19 cellular contexts compared by ENCODE assay signal in the genomic region with DNA sequence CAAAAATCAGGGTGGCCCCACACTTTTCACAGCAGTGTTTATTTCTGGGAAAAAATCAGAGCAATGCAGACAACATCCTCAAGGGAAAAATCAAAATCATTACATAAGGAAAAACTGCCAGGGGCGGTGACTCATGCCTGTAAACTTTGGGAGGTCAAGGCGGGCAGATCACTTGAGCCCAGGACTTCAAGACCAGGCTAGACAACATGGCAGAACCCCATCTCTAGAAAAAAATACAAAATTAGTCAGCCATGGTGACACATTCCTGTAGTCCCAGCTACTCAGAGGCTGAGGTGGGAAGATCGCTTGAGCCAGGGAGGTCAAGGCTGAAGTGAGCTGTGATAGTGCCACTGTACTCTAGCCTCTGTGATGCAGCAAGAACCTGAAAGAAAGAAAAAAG.
DNase-seq lines count a peak whose midpoint lies in the region; ATAC-seq lines count a peak whose summit lies in the region.
"Had no signal": no experiment of that assay in that cellular context is flagged by ENCODE, and none has a peak within 500 bp of the region (broad histone marks: within the 10 kb centered on the region; RNA-seq: fewer than 3 reads in every experiment).

No MANE protein-coding gene starts in this region.

- DNase-seq in AG08395 (ENCODE audit: low spot score) (peak; percentile 5), HS-27A (ENCODE audit: low read depth) (peak; percentile 59), T1000 (lab: John Stamatoyannopoulos, UW) (peak; percentile 69), kidney tubule cell (ENCODE audit: low spot score) (peak; percentile 62), NCI-H2029 treated with DMSO at 0.1 percent for 48 hours (lab: John Stamatoyannopoulos, UW) (no peak), HuH-7 (ENCODE audit: low spot score) (no peak)
- no peak for DNase-seq in activated CD4-positive, alpha-beta T cell treated with anti-CD3 and anti-CD28 coated beads for 4 hours
- DNase-seq: activated CD4-positive, alpha-beta T cell treated with anti-CD3 and anti-CD28 coated beads, Interleukin-2, amount 10 ng/mL, durations not matched to agents 24 days and 14 days; activated naive CD4-positive, alpha-beta T cell treated with Interleukin-2 at 50 U/mL for 16 hours; anterior cingulate cortex; CD4-positive, alpha-beta memory T cell; DMS79 treated with DMSO at 0.1 percent for 48 hours; foreskin keratinocyte; left colon; NCI-H1436; Peyer's patch; transverse colon had no signal

- no peak for ATAC-seq in HG02938 (IDR thresholded peaks at IDR 0.05; ENCODE audit: unreplicated experiment)
- ATAC-seq: foreskin keratinocyte; left colon; stimulated activated memory B cell treated with anti-CD40 and anti-IgM and Interleukin-4, amounts not matched to agents 10 μg/mL and 1 μg/mL and 100 μg/mL, for 72 hours had no signal

Comparison
In these comparisons a context has a peak if more than half of its experiments do, and no peak if none do; other contexts are left out.
1. DNase-seq: peak in AG08395 (single experiment), HS-27A (single experiment), T1000 (single experiment) and kidney tubule cell (single experiment); none in NCI-H2029 treated with DMSO at 0.1 percent for 48 hours (single experiment), HuH-7 (single experiment) and activated CD4-positive, alpha-beta T cell treated with anti-CD3 and anti-CD28 coated beads for 4 hours (0 of 2).